Comparison of ENCODE assay signal across 7 cellular contexts in genomic region chr1:16073490-16074104, GRCh38. TPM values are rescaled to one million over a fixed set of nuclear protein-coding genes. Genes with fewer than 3 reads are reported as not detected.
DNase-seq lines count a peak whose midpoint lies in the region; ATAC-seq, FAIRE-seq and TF ChIP-seq lines count a peak whose summit lies in the region.

A gene with protein sequence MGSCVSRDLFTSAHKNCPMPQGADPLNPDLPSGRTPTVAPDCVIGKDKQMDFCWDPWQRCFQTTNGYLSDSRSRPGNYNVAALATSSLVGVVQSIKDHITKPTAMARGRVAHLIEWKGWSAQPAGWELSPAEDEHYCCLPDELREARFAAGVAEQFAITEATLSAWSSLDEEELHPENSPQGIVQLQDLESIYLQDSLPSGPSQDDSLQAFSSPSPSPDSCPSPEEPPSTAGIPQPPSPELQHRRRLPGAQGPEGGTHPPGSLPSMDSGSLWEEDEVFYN (minus strand): TSS chr1:16073651. CDS start chr1:16073442, 209 bp downstream.

- TF ChIP-seq POLR2A in prostate gland (IDR thresholded peaks at IDR 0.05), result no peak

- H3K4me3 Mint-ChIP-seq in activated T-helper 2 cell treated with anti-CD3 and anti-CD28 coated beads, Interferon-gamma antibody, Interleukin-2, Interleukin-4, amounts not matched to agents 10 μg/mL and 5 μg/mL and 100 μg/mL, durations not matched to agents 14 hours and 24 hours and 36 hours (ENCODE audit: low read depth), result peak within 1 kb of the TSS; percentile 65

- peaks cover 18% of the 10 kb centered on the region for H3K4me1 Mint-ChIP-seq in activated T-helper 2 cell treated with anti-CD3 and anti-CD28 coated beads, Interferon-gamma antibody, Interleukin-2, Interleukin-4, amounts not matched to agents 10 μg/mL and 5 μg/mL and 100 μg/mL, durations not matched to agents 14 hours and 24 hours and 36 hours (ENCODE audit: low read depth)

- WGBS in prostate gland, result 6% methylated on average over 16 of the region's 54 CpGs

- no peaks in the 10 kb centered on the region for H3K36me3 ChIP-seq in prostate gland

- H3K27ac Mint-ChIP-seq in activated T-helper 2 cell treated with anti-CD3 and anti-CD28 coated beads, Interferon-gamma antibody, Interleukin-2, Interleukin-4, amounts not matched to agents 10 μg/mL and 5 μg/mL and 100 μg/mL, durations not matched to agents 14 hours and 24 hours and 36 hours, result peak within 1 kb of the TSS; percentile 18

- H3K36me3 Mint-ChIP-seq in activated T-helper 2 cell treated with anti-CD3 and anti-CD28 coated beads, Interferon-gamma antibody, Interleukin-2, Interleukin-4, amounts not matched to agents 10 μg/mL and 5 μg/mL and 100 μg/mL, durations not matched to agents 14 hours and 24 hours and 36 hours (ENCODE audit: low read depth), result no peaks in the 10 kb centered on the region

- peak; percentile 40 for DNase-seq in GM18507 (ENCODE audit: extremely low spot score, insufficient read length, low read depth)
- DNase-seq in NCI-H510A (lab: John Stamatoyannopoulos, UW), result peak; percentile 49
- peak; percentile 22 for DNase-seq in activated T-helper 2 cell treated with anti-CD3 and anti-CD28 coated beads, Interferon-gamma antibody, Interleukin-2, Interleukin-4, amounts not matched to agents 10 μg/mL and 5 μg/mL and 100 μg/mL, durations not matched to agents 14 hours and 24 hours and 36 hours (ENCODE audit: low spot score)
- DNase-seq in foreskin keratinocyte, result no peak
- no peak for DNase-seq in prostate gland (ENCODE audit: low spot score)
- no peak for DNase-seq in GF-D8 (lab: John Stamatoyannopoulos, UW)
- DNase-seq in NCI-H446 (lab: John Stamatoyannopoulos, UW), result no peak

- H3K9me3 ChIP-seq in prostate gland, result no peaks in the 10 kb centered on the region

- ATAC-seq in foreskin keratinocyte, result peak; percentile 51

- H3K27me3 ChIP-seq in foreskin keratinocyte, result peaks cover 7% of the 10 kb centered on the region
- no peaks in the 10 kb centered on the region for H3K27me3 ChIP-seq in prostate gland (replicated peaks; ENCODE audit: insufficient read depth)

- H3K27me3 Mint-ChIP-seq in activated T-helper 2 cell treated with anti-CD3 and anti-CD28 coated beads, Interferon-gamma antibody, Interleukin-2, Interleukin-4, amounts not matched to agents 10 μg/mL and 5 μg/mL and 100 μg/mL, durations not matched to agents 14 hours and 24 hours and 36 hours (ENCODE audit: low read depth), result peaks cover 20% of the 10 kb centered on the region

- peak within 1 kb of the TSS; percentile 23 to 35 for H3K4me3 ChIP-seq in prostate gland

- no peaks in the 10 kb centered on the region for H3K9me3 Mint-ChIP-seq in activated T-helper 2 cell treated with anti-CD3 and anti-CD28 coated beads, Interferon-gamma antibody, Interleukin-2, Interleukin-4, amounts not matched to agents 10 μg/mL and 5 μg/mL and 100 μg/mL, durations not matched to agents 14 hours and 24 hours and 36 hours

- FAIRE-seq in GM18507 (lab: Jason Lieb, UNC), result no peak

- peak; percentile 59 for TF ChIP-seq CTCF in foreskin keratinocyte (conservative IDR thresholded peaks at IDR 0.05)
- peak in 3 of 4 experiments; percentile 22 to 80 (median 30) for TF ChIP-seq CTCF in prostate gland (IDR thresholded peaks at IDR 0.05)

- H3K27ac ChIP-seq in foreskin keratinocyte, result peak within 1 kb of the TSS; percentile 29
- no peak within 1 kb of the TSS for H3K27ac ChIP-seq in prostate gland

- H3K4me1 ChIP-seq in foreskin keratinocyte (peaks cover 7% of the 10 kb centered on the region), prostate gland (replicated peaks) (no peaks in the 10 kb centered on the region)

- intact Hi-C loops in activated T-helper 2 cell treated with anti-CD3 and anti-CD28 coated beads, Interferon-gamma antibody, Interleukin-2, Interleukin-4, amounts not matched to agents 10 μg/mL and 5 μg/mL and 100 μg/mL, durations not matched to agents 14 hours and 24 hours and 36 hours (cut with micrococcal nuclease), result no loop called here
- intact Hi-C loops in prostate gland (cut with DNase I), result no loop called here

RNA-seq across cellular contexts. Expression of the gene that starts here (rescaled TPM):
- 1.4 and 1.8 TPM in 2 replicates for total RNA-seq in activated T-helper 2 cell treated with anti-CD3 and anti-CD28 coated beads, Interferon-gamma antibody, Interleukin-2, Interleukin-4, amounts not matched to agents 10 μg/mL and 5 μg/mL and 100 μg/mL, durations not matched to agents 14 hours and 24 hours and 36 hours
- total RNA-seq in foreskin keratinocyte (0.53 and 0.65 TPM in 2 replicates), prostate gland (not detected)
- polyA plus RNA-seq in foreskin keratinocyte, result 1.0 and 1.4 TPM in 2 replicates

Comparison
In these comparisons a context has a peak if more than half of its experiments do, and no peak if none do; other contexts are left out.
1. DNase-seq: peak in GM18507 (single experiment), NCI-H510A (single experiment) and activated T-helper 2 cell treated with anti-CD3 and anti-CD28 coated beads, Interferon-gamma antibody, Interleukin-2, Interleukin-4, amounts not matched to agents 10 μg/mL and 5 μg/mL and 100 μg/mL, durations not matched to agents 14 hours and 24 hours and 36 hours (single experiment); none in foreskin keratinocyte (0 of 2), prostate gland (single experiment), GF-D8 (single experiment) and NCI-H446 (0 of 2).